Comparison of ENCODE assay signal across 9 cellular contexts in genomic region chr1:63537940-63538339, GRCh38. TPM values are rescaled to one million over a fixed set of nuclear protein-coding genes. Genes with fewer than 3 reads are reported as not detected.
A peak's percentile ranks its signal among the peaks of the same experiment; 100 is the strongest.
DNase-seq lines count a peak whose midpoint lies in the region; ATAC-seq, FAIRE-seq and TF ChIP-seq lines count a peak whose summit lies in the region.
"Had no signal": no experiment of that assay in that cellular context is flagged by ENCODE, and none has a peak within 500 bp of the region (broad histone marks: within the 10 kb centered on the region; RNA-seq: fewer than 3 reads in every experiment).

No MANE protein-coding gene starts in this region.

- H3K27ac Mint-ChIP-seq in stimulated activated naive CD8-positive, alpha-beta T cell treated with anti-CD3 and anti-CD28 coated beads, Interleukin-15, amount 100 ng/mL, for 72 hours: no peak overlapping the region

- H3K27me3 ChIP-seq in sigmoid colon: no peaks in the 10 kb centered on the region

- H3K4me3 ChIP-seq in sigmoid colon: no peak overlapping the region

- FAIRE-seq in islet of Langerhans (lab: Jason Lieb, UNC): peak; percentile 55

- no peak for TF ChIP-seq POLR2A in sigmoid colon (IDR thresholded peaks at IDR 0.05)

- H3K27ac ChIP-seq in sigmoid colon (no peak overlapping the region), substantia nigra (ENCODE audit: low read depth, low read length, poor library complexity, severe bottlenecking) (no peak overlapping the region)

- no peaks in the 10 kb centered on the region for H3K4me1 Mint-ChIP-seq in stimulated activated naive CD8-positive, alpha-beta T cell treated with anti-CD3 and anti-CD28 coated beads, Interleukin-15, amount 100 ng/mL, for 72 hours

- WGBS in sigmoid colon, 2 donors: 57 to 80% methylated on average over 1 of the region's 1 CpG

- DNase-seq in AG09319 (ENCODE audit: extremely low read depth, low read depth): no peak
- no peak for DNase-seq in GM13977 (ENCODE audit: low spot score)
- DNase-seq in SW480 (ENCODE audit: low spot score): peak; percentile 24
- no peak for DNase-seq in stimulated activated naive CD8-positive, alpha-beta T cell treated with anti-CD3 and anti-CD28 coated beads, Interleukin-15, amount 100 ng/mL, for 72 hours
- no peak for DNase-seq in sigmoid colon
- no peak for DNase-seq in SKM-1 (lab: John Stamatoyannopoulos, UW; ENCODE audit: unreplicated experiment)
- no peak for DNase-seq in substantia nigra (lab: John Stamatoyannopoulos, UW)
- DNase-seq: stimulated activated CD4-positive, alpha-beta T cell treated with anti-CD3 and anti-CD28 coated beads, Interleukin-4, amount 100 ng/mL, for 4 hours had no signal

- in situ Hi-C loops in GM13977 (cut with MboI; ENCODE audit: low pct_unique_long_range_greater_than_20kb, low sequenced_read_pairs, unreplicated experiment): no loop called here

- no peaks in the 10 kb centered on the region for H3K9me3 ChIP-seq in sigmoid colon

- no peak for ATAC-seq in stimulated activated naive CD8-positive, alpha-beta T cell treated with anti-CD3 and anti-CD28 coated beads, Interleukin-15, amount 100 ng/mL, for 72 hours

- peaks cover 0 to 44% (median 5%) of the 10 kb centered on the region in 4 donors for H3K36me3 ChIP-seq in sigmoid colon

- H3K4me3 Mint-ChIP-seq in stimulated activated naive CD8-positive, alpha-beta T cell treated with anti-CD3 and anti-CD28 coated beads, Interleukin-15, amount 100 ng/mL, for 72 hours: no peak overlapping the region

- TF ChIP-seq CTCF in AG09319 (IDR thresholded peaks at IDR 0.05; ENCODE audit: low read depth, low read length) (peak; percentile 38), GM13977 (IDR thresholded peaks at IDR 0.05; ENCODE audit: extremely low read depth, insufficient read depth, missing control alignments) (peak; percentile 48), sigmoid colon (IDR thresholded peaks at IDR 0.05) (peak in 2 of 4 experiments; percentile 13 to 38)

- H3K27me3 Mint-ChIP-seq in stimulated activated naive CD8-positive, alpha-beta T cell treated with anti-CD3 and anti-CD28 coated beads, Interleukin-15, amount 100 ng/mL, for 72 hours: no peaks in the 10 kb centered on the region

- intact Hi-C loops in sigmoid colon (cut with DNase I): no loop called here

- no peaks in the 10 kb centered on the region for H3K4me1 ChIP-seq in sigmoid colon

- TF ChIP-seq EP300 in sigmoid colon (IDR thresholded peaks at IDR 0.05): no peak

- H3K9me3 Mint-ChIP-seq in stimulated activated naive CD8-positive, alpha-beta T cell treated with anti-CD3 and anti-CD28 coated beads, Interleukin-15, amount 100 ng/mL, for 72 hours: no peaks in the 10 kb centered on the region

RNA-seq across cellular contexts. Expression of gene EFCAB7, which starts 14.6 kb away (rescaled TPM):
- total RNA-seq in sigmoid colon: 10 to 100 TPM in 2 of 4 donors, 1 to 10 TPM in 2; 6.9 to 12.8 (median 10.4) TPM
- 1 to 10 TPM; 1.8 to 2.8 (median 2.3) TPM for polyA plus RNA-seq in sigmoid colon

RNA-seq across cellular contexts. Expression of gene ITGB3BP, which starts 14.9 kb away (rescaled TPM):
- total RNA-seq in sigmoid colon: 10 to 100 TPM in 3 of 4 donors, 1 to 10 TPM in 1; 9.4 to 25.3 (median 15.1) TPM
- polyA plus RNA-seq in sigmoid colon: 10 to 100 TPM; 15.7 to 21.6 (median 17.3) TPM

RNA-seq across cellular contexts. Expression of gene PGM1, which starts 55.3 kb away (rescaled TPM):
- total RNA-seq in sigmoid colon: 10 to 100 TPM; 53.3 to 59.6 (median 55.9) TPM
- polyA plus RNA-seq in sigmoid colon: 10 to 100 TPM; 36.1 to 59.0 (median 53.5) TPM
